ENCODE assay signal across 1 cellular context in the genomic region with DNA sequence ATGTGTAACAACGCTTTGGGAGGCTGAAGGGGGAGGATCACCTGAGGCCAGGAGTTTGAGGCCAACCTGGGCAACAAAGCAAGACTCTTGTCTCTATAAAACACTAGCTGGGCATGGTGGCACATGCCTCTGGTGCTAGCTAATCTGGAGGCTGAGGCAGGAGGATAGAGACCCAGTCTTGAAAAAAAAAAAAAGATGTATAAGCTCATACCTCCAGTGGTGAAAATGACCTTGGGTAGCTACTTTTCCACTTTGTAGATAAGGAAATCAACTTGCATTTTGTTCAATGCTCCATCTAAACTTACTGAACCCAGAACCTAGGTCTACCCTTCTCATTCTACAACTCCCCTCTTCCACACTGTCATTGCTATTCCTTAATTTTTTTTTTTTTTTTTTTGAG.
TF ChIP-seq lines count a peak whose summit lies in the region.

No MANE protein-coding gene starts in this region.

TF ChIP-seq in HepG2, 621 proteins besides CTCF, POLR2A, EP300 and RAD21 (continued from another document):
- no peak for TF ChIP-seq PRDM10 (CRISPR knock-in tag; IDR thresholded peaks at IDR 0.05; ENCODE audit: low read depth)
- TF ChIP-seq ZFP37 (CRISPR knock-in tag; IDR thresholded peaks at IDR 0.05; ENCODE audit: borderline replicate concordance), result no peak
- no peak for TF ChIP-seq ASH2L (IDR thresholded peaks at IDR 0.05; ENCODE audit: insufficient read length, low read depth, low read length)
- no peak for TF ChIP-seq SNAPC2 (CRISPR knock-in tag; IDR thresholded peaks at IDR 0.05)
- TF ChIP-seq ZNF629 (CRISPR knock-in tag; conservative IDR thresholded peaks at IDR 0.05), result no peak
